19 cellular contexts compared by ENCODE assay signal in the genomic region with DNA sequence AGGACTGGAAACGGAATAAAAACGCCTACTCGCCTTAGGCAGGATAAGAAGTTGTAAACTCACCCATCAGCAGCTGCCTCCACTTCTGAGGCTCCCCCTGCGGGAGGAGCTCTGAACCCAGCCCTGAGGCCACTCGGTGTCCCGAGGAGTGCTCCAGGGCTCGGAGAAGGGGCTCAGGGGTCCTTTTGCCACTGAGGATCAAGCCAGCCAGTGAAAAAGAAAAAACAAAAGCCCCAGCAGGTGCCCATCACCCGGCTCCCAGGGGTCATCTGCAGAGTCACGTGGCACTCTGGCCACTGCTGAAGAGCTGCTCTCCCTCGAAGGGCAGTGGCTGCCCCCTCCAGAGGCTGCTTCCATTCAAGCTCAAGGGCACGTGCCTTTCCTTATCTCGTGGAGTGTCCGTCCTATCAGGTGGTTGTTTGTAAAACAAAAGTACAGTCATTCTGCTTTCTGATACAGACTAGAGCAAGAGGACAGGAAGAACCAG. TPM values are rescaled to one million over a fixed set of nuclear protein-coding genes. Genes with fewer than 3 reads are reported as not detected.
DNase-seq lines count a peak whose midpoint lies in the region; ATAC-seq, FAIRE-seq and TF ChIP-seq lines count a peak whose summit lies in the region.
"Had no signal": no experiment of that assay in that cellular context is flagged by ENCODE, and none has a peak within 500 bp of the region (broad histone marks: within the 10 kb centered on the region; RNA-seq: fewer than 3 reads in every experiment).

No MANE protein-coding gene starts in this region.

- no peak overlapping the region for H2AFZ ChIP-seq in HepG2 (ENCODE audit: low read length)

- H4K20me1 ChIP-seq in HepG2 (ENCODE audit: insufficient read depth, low read length), result no peaks in the 10 kb centered on the region

- no TSS peak for BruUV-seq in HepG2 (replicated peaks; lab: Mats Ljungman, UMichigan)

- peak overlapping the region; percentile 15; the same call in 1 of the 2 replicates for H3K4me2 ChIP-seq in HepG2 (ENCODE audit: low read depth, low read length)

- H3K36me3 ChIP-seq in H7 (replicated peaks; ENCODE audit: control insufficient read depth, insufficient read depth, low read length), result peaks cover 2% of the 10 kb centered on the region; the same call in 1 of the 2 replicates
- H3K36me3 ChIP-seq in HepG2 (replicated peaks in 1 of 2; ENCODE audit: control insufficient read depth in 1 of 2, insufficient read depth in 2 of 2, low read length in 2 of 2), result peaks cover 0 to 18% of the 10 kb centered on the region in 2 experiments; a peak in 3 of 5 replicates
- H3K36me3 ChIP-seq: cardiac muscle cell, transverse colon had no signal

- no peak overlapping the region for H3K9ac ChIP-seq in HepG2 (ENCODE audit: insufficient read depth, low read depth, low read length)

- peak; percentile 21 for FAIRE-seq in HepG2 (lab: Jason Lieb, UNC)

- WGBS in HepG2 (ENCODE audit: low lambda C conversion rate), result 38% methylated on average over 9 of the region's 13 CpGs

- peaks cover 31% of the 10 kb centered on the region for H3K4me1 ChIP-seq in HepG2 (ENCODE audit: insufficient read depth, low read length)
- H3K4me1 ChIP-seq: left lung, SJSA1, transverse colon had no signal

- TF ChIP-seq EP300 in HepG2 (IDR thresholded peaks at IDR 0.05; ENCODE audit: low read depth in 2 of 2, low read length in 2 of 2), result no peak
- TF ChIP-seq EP300 in HepG2 (CRISPR knock-in tag; IDR thresholded peaks at IDR 0.05; ENCODE audit: borderline replicate concordance), result no peak

- in situ Hi-C loops in HepG2 (cut with HindIII; ENCODE audit: extremely low pct_ligation_motif_present, low pct_unique_long_range_greater_than_20kb), result no loop called here

- no peak for TF ChIP-seq POLR2A in HepG2 (IDR thresholded peaks at IDR 0.05; ENCODE audit: insufficient read depth in 1 of 2, low read depth in 2 of 2, low read length in 2 of 2)

- H3K4me3 ChIP-seq in AG09309 (ENCODE audit: control insufficient read depth, low read depth, low read length) (no peak overlapping the region), H7 (ENCODE audit: insufficient read depth, low read depth, low read length) (no peak overlapping the region), HepG2 (replicated peaks in 1 of 3; ENCODE audit: insufficient read depth in 1 of 3, low read depth in 2 of 3, low read length in 3 of 3) (no peak overlapping the region)
- H3K4me3 ChIP-seq: cardiac muscle cell, left lung, SJSA1, transverse colon had no signal

- DNase-seq in AG09309 (ENCODE audit: low read depth) (no peak), H7 (peak; percentile 85), amniotic epithelial cell (ENCODE audit: low read depth) (peak; percentile 43), HepG2 (ENCODE audit: low spot score) (peak; percentile 63), HT-29 (ENCODE audit: low spot score) (no peak), epidermal melanocyte (ENCODE audit: insufficient read length, low spot score) (no peak), NCI-H1092 treated with DMSO at 0.1 percent for 48 hours (lab: John Stamatoyannopoulos, UW) (no peak), HCEC 1CT (no peak)
- DNase-seq: activated naive CD4-positive, alpha-beta T cell treated with Interleukin-2 at 50 U/mL for 16 hours; hippocampal formation; naive thymus-derived CD8-positive, alpha-beta T cell; NCI-H2029; NK-92 treated with Interleukin-12 subunit alpha and Interleukin-12 subunit beta, amount 100 ng/mL, for 24 hours; stimulated activated CD4-positive, alpha-beta T cell treated with anti-CD3 and anti-CD28 coated beads, Interleukin-2, amount 100 ng/mL, for 24 hours; stimulated activated CD8-positive, alpha-beta memory T cell treated with anti-CD3 and anti-CD28 coated beads, Interleukin-4, amount 100 ng/mL, for 48 hours; transverse colon had no signal

- no peaks in the 10 kb centered on the region for H3K79me2 ChIP-seq in HepG2 (ENCODE audit: insufficient read depth, low read length)

- POLR2A ChIA-PET in HepG2 (lab: Yijun Ruan, JAX), result interaction anchor here (0.6 to 1.1 kb wide), 3 partner anchors 13 to 50 kb away, joined by 3 to 4 read pairs (median 3); partner anchors contain the start of gene NUP50

- CTCF ChIA-PET in HepG2 (lab: Yijun Ruan, JAX; ENCODE audit: low intra/inter-chr PET ratio, low total read pairs), result no interaction called here

- H3K27ac ChIP-seq in HepG2 (ENCODE audit: extremely low read length, insufficient read depth, low read length), result no peak overlapping the region
- H3K27ac ChIP-seq: cardiac muscle cell, left lung, SJSA1, transverse colon had no signal

- H3K27me3 ChIP-seq in H7 (ENCODE audit: control insufficient read depth, insufficient read depth, low read length) (no peaks in the 10 kb centered on the region), HepG2 (ENCODE audit: control insufficient read depth in 1 of 2, insufficient read depth in 2 of 2, low read length in 2 of 2) (no peaks in the 10 kb centered on the region)
- H3K27me3 ChIP-seq: left lung, SJSA1, transverse colon had no signal

- peak; percentile 75 for ATAC-seq in HepG2
- ATAC-seq: left lung; naive thymus-derived CD8-positive, alpha-beta T cell had no signal

- peak; percentile 7 for TF ChIP-seq CTCF in AG09309 (IDR thresholded peaks at IDR 0.05; ENCODE audit: control insufficient read depth, insufficient read depth, low read depth, low read length, missing control alignments)
- TF ChIP-seq CTCF in HepG2 (CRISPR knock-in tag; IDR thresholded peaks at IDR 0.05), result peak; percentile 48

- H3K9me3 ChIP-seq in HepG2 (ENCODE audit: low read length), result no peaks in the 10 kb centered on the region
- H3K9me3 ChIP-seq: left lung, SJSA1, transverse colon had no signal

- peak; percentile 19; the same call in 1 of the 2 replicates for TF ChIP-seq RAD21 in HepG2 (CRISPR knock-in tag; IDR thresholded peaks at IDR 0.05)

- intact Hi-C loops in HepG2 (cut with micrococcal nuclease; ENCODE audit: unreplicated experiment), result loop anchor here (5.0 to 10.0 kb wide), 2 partner anchors 70 to 88 kb away; no protein-coding TSS in a partner anchor

TF ChIP-seq in HepG2, 621 proteins besides CTCF, POLR2A, EP300 and RAD21 (continues in another document):
- TF ChIP-seq ZFP36L2 (CRISPR knock-in tag; IDR thresholded peaks at IDR 0.05), result no peak
- TF ChIP-seq ONECUT2 (CRISPR knock-in tag; IDR thresholded peaks at IDR 0.05), result no peak

RNA-seq across cellular contexts. Expression of gene NUP50, which starts 29.0 kb away (rescaled TPM):
- 82.6 and 89.0 TPM in 2 replicates for total RNA-seq in H7 (2014; rRNA removed; shearing (Covaris generic))
- 52.4 and 71.0 TPM in 2 replicates for total RNA-seq in HepG2 (2016; rRNA removed; fragmentation: Illumina TruSeq; extraction: Trizol)
- total RNA-seq in HepG2 (2016; cell fraction: cytosol; rRNA removed; fragmentation: Illumina TruSeq; extraction: Trizol; ENCODE audit: low read depth), result 15.6 and 19.1 TPM in 2 replicates
- 52.9 and 65.9 TPM in 2 replicates for total RNA-seq in HepG2 (2016; cell fraction: insoluble cytoplasmic fraction; rRNA removed; fragmentation: Illumina TruSeq; extraction: Trizol)
- total RNA-seq in HepG2 (2016; cell fraction: membrane; rRNA removed; fragmentation: Illumina TruSeq; extraction: Trizol), result 34.7 and 35.1 TPM in 2 replicates
- 39.0 and 40.8 TPM in 2 replicates for total RNA-seq in HepG2 (2016; cell fraction: nucleus; rRNA removed; fragmentation: Illumina TruSeq; extraction: Trizol)
- polyA plus RNA-seq in HepG2 (2011; rRNA removed), result 14.1 and 14.2 TPM in 2 replicates
- polyA plus RNA-seq in HepG2 (2011; cell fraction: cytosol; rRNA removed), result 10.3 and 10.4 TPM in 2 replicates
- 8.3 and 10.9 TPM in 2 replicates for polyA plus RNA-seq in HepG2 (2011; cell fraction: nucleus; rRNA removed)
- 22.4 and 26.0 TPM in 2 replicates for polyA plus RNA-seq in HepG2 (2012)
- 3.4 and 4.5 TPM in 2 replicates for polyA plus RNA-seq in HepG2 (2016; cell fraction: cytosol; fragmentation: Illumina TruSeq; extraction: Trizol; ENCODE audit: low read depth)
- polyA plus RNA-seq in HepG2 (2016; cell fraction: insoluble cytoplasmic fraction; fragmentation: Illumina TruSeq; extraction: Trizol; ENCODE audit: low read depth), result 52.8 and 53.9 TPM in 2 replicates
- polyA plus RNA-seq in HepG2 (2016; cell fraction: membrane; fragmentation: Illumina TruSeq; extraction: Trizol; ENCODE audit: low read depth), result 12.1 and 15.0 TPM in 2 replicates
- 51.2 and 53.1 TPM in 2 replicates for polyA plus RNA-seq in HepG2 (2016; cell fraction: nucleus; fragmentation: Illumina TruSeq; extraction: Trizol; ENCODE audit: insufficient read depth, low read depth)
- 34.7 and 47.0 TPM in 2 replicates for polyA minus RNA-seq in HepG2 (2011; rRNA and poly(A)+ RNA removed; ENCODE audit: low replicate concordance)
- 14.3 and 15.1 TPM in 2 replicates for polyA minus RNA-seq in HepG2 (2011; cell fraction: cytosol; rRNA and poly(A)+ RNA removed)
- 29.2 and 29.4 TPM in 2 replicates for polyA minus RNA-seq in HepG2 (2011; cell fraction: nucleus; rRNA and poly(A)+ RNA removed)
- 70.9 and 121 TPM in 2 replicates for total RNA-seq in HT-29 (2014; rRNA removed; shearing (Covaris generic))

RNA-seq across cellular contexts. Expression of gene KIAA0930, which starts 48.0 kb away (rescaled TPM):
- 37.5 and 43.9 TPM in 2 replicates for total RNA-seq in H7 (2014; rRNA removed; shearing (Covaris generic))
- total RNA-seq in HepG2 (2016; rRNA removed; fragmentation: Illumina TruSeq; extraction: Trizol), result 25.5 and 27.0 TPM in 2 replicates
- total RNA-seq in HepG2 (2016; cell fraction: cytosol; rRNA removed; fragmentation: Illumina TruSeq; extraction: Trizol; ENCODE audit: low read depth), result 8.5 and 8.8 TPM in 2 replicates
- total RNA-seq in HepG2 (2016; cell fraction: insoluble cytoplasmic fraction; rRNA removed; fragmentation: Illumina TruSeq; extraction: Trizol), result 20.2 and 27.2 TPM in 2 replicates
- total RNA-seq in HepG2 (2016; cell fraction: membrane; rRNA removed; fragmentation: Illumina TruSeq; extraction: Trizol), result 26.6 and 27.7 TPM in 2 replicates
- total RNA-seq in HepG2 (2016; cell fraction: nucleus; rRNA removed; fragmentation: Illumina TruSeq; extraction: Trizol), result 13.4 and 15.4 TPM in 2 replicates
- 38.2 and 46.3 TPM in 2 replicates for polyA plus RNA-seq in HepG2 (2011; rRNA removed)
- 39.3 and 40.1 TPM in 2 replicates for polyA plus RNA-seq in HepG2 (2011; cell fraction: cytosol; rRNA removed)
- polyA plus RNA-seq in HepG2 (2011; cell fraction: nucleus; rRNA removed), result 32.6 and 39.0 TPM in 2 replicates
- 24.1 and 35.1 TPM in 2 replicates for polyA plus RNA-seq in HepG2 (2012)
- polyA plus RNA-seq in HepG2 (2016; cell fraction: cytosol; fragmentation: Illumina TruSeq; extraction: Trizol; ENCODE audit: low read depth), result 14.2 and 17.6 TPM in 2 replicates
- polyA plus RNA-seq in HepG2 (2016; cell fraction: insoluble cytoplasmic fraction; fragmentation: Illumina TruSeq; extraction: Trizol; ENCODE audit: low read depth), result 26.4 and 31.5 TPM in 2 replicates
- 30.2 and 31.7 TPM in 2 replicates for polyA plus RNA-seq in HepG2 (2016; cell fraction: membrane; fragmentation: Illumina TruSeq; extraction: Trizol; ENCODE audit: low read depth)
- polyA plus RNA-seq in HepG2 (2016; cell fraction: nucleus; fragmentation: Illumina TruSeq; extraction: Trizol; ENCODE audit: insufficient read depth, low read depth), result 28.9 and 29.2 TPM in 2 replicates
- polyA minus RNA-seq in HepG2 (2011; rRNA and poly(A)+ RNA removed; ENCODE audit: low replicate concordance), result 40.1 and 54.5 TPM in 2 replicates
- 21.4 and 26.1 TPM in 2 replicates for polyA minus RNA-seq in HepG2 (2011; cell fraction: cytosol; rRNA and poly(A)+ RNA removed)
- polyA minus RNA-seq in HepG2 (2011; cell fraction: nucleus; rRNA and poly(A)+ RNA removed), result 4.8 and 8.6 TPM in 2 replicates
- total RNA-seq in HT-29 (2014; rRNA removed; shearing (Covaris generic)), result 43.2 and 49.0 TPM in 2 replicates

Comparison
In these comparisons a context has a peak if more than half of its experiments do, and no peak if none do; other contexts are left out.
1. DNase-seq: peak in H7 (single experiment), amniotic epithelial cell (single experiment) and HepG2 (single experiment); none in AG09309 (single experiment), HT-29 (single experiment), epidermal melanocyte (single experiment), NCI-H1092 treated with DMSO at 0.1 percent for 48 hours (single experiment) and HCEC 1CT (single experiment).